ENCODE assay signal across 13 cellular contexts in the genomic region with DNA sequence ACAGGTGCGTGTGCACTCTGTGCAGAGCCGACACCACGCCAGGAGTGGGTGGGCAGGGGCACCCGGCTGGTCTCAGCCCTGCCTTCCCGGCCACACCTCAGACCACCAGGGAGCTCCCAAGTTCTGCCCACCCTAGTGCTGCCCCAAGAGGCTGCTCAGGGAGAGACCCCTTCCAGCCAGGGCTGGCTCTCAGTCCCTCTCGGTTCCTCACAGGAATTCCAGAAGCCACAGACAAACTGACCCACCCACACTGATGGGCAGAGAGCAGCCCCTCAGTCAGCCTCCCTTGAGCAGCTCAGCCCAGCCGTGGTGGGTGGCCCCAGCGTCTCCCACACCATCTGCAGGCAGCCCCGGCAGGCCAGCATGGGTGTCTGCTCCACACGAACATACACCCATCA. TPM values are rescaled to one million over a fixed set of nuclear protein-coding genes. Genes with fewer than 3 reads are reported as not detected.
A peak's percentile ranks its signal among the peaks of the same experiment; 100 is the strongest.
DNase-seq lines count a peak whose midpoint lies in the region; ATAC-seq and TF ChIP-seq lines count a peak whose summit lies in the region.
"Had no signal": no experiment of that assay in that cellular context is flagged by ENCODE, and none has a peak within 500 bp of the region (broad histone marks: within the 10 kb centered on the region; RNA-seq: fewer than 3 reads in every experiment).

No MANE protein-coding gene starts in this region.

- no peak for TF ChIP-seq CTCF in activated CD8-positive, alpha-beta T cell treated with anti-CD3 and anti-CD28 coated beads for 36 hours (IDR thresholded peaks at IDR 0.05)
- TF ChIP-seq CTCF in RWPE2 (IDR thresholded peaks at IDR 0.05; ENCODE audit: poor library complexity, severe bottlenecking) (no peak), sigmoid colon (IDR thresholded peaks at IDR 0.05) (no peak)

- H3K36me3 ChIP-seq in RWPE2 (ENCODE audit: low read depth) (0 out of 2 replicates have a peak, but pooled peaks cover 3% of the 10 kb centered on the region), sigmoid colon (peaks cover 0 to 20% (median 9%) of the 10 kb centered on the region in 4 donors)
- H3K36me3 ChIP-seq: cardiac muscle cell had no signal

- H3K4me3 ChIP-seq in RWPE2 (ENCODE audit: severe bottlenecking) (no peak overlapping the region), sigmoid colon (no peak overlapping the region)
- H3K4me3 ChIP-seq: cardiac muscle cell had no signal

- H3K9me3 ChIP-seq in RWPE2 (ENCODE audit: severe bottlenecking) (no peaks in the 10 kb centered on the region), sigmoid colon (no peaks in the 10 kb centered on the region)

- POLR2A ChIA-PET in activated CD8-positive, alpha-beta T cell treated with anti-CD3 and anti-CD28 coated beads, Interleukin-2, amount 10 ng/mL, durations not matched to agents 7 days and 5 days (lab: Charles Lee) = no interaction called here
- POLR2A ChIA-PET in activated CD8-positive, alpha-beta T cell treated with anti-CD3 and anti-CD28 coated beads for 36 hours (lab: Charles Lee) = no interaction called here

- no peak overlapping the region for H3K27ac ChIP-seq in RWPE2 (ENCODE audit: poor library complexity, severe bottlenecking)
- H3K27ac ChIP-seq in sigmoid colon = no peak overlapping the region
- H3K27ac ChIP-seq: cardiac muscle cell had no signal

- H3K4me3 Mint-ChIP-seq in activated CD8-positive, alpha-beta T cell treated with anti-CD3 and anti-CD28 coated beads, Interleukin-2, amount 10 ng/mL, durations not matched to agents 7 days and 5 days = no peak overlapping the region
- no peak overlapping the region for H3K4me3 Mint-ChIP-seq in activated CD8-positive, alpha-beta T cell treated with anti-CD3 and anti-CD28 coated beads for 36 hours
- H3K4me3 Mint-ChIP-seq: activated naive CD4-positive, alpha-beta T cell treated with anti-CD3 and anti-CD28 coated beads for 36 hours; naive B cell; stimulated activated naive CD8-positive, alpha-beta T cell treated with anti-CD3 and anti-CD28 coated beads, Interleukin-15, amount 100 ng/mL, for 72 hours had no signal

- H3K27ac Mint-ChIP-seq in activated CD8-positive, alpha-beta T cell treated with anti-CD3 and anti-CD28 coated beads, Interleukin-2, amount 10 ng/mL, durations not matched to agents 7 days and 5 days = no peak overlapping the region
- no peak overlapping the region for H3K27ac Mint-ChIP-seq in activated CD8-positive, alpha-beta T cell treated with anti-CD3 and anti-CD28 coated beads for 36 hours
- H3K27ac Mint-ChIP-seq: activated naive CD4-positive, alpha-beta T cell treated with anti-CD3 and anti-CD28 coated beads for 36 hours had no signal

- H3K27me3 Mint-ChIP-seq in activated CD8-positive, alpha-beta T cell treated with anti-CD3 and anti-CD28 coated beads, Interleukin-2, amount 10 ng/mL, durations not matched to agents 7 days and 5 days (ENCODE audit: low read depth) = no peaks in the 10 kb centered on the region
- H3K27me3 Mint-ChIP-seq in activated CD8-positive, alpha-beta T cell treated with anti-CD3 and anti-CD28 coated beads for 36 hours = no peaks in the 10 kb centered on the region
- H3K27me3 Mint-ChIP-seq: naive B cell; stimulated activated naive CD8-positive, alpha-beta T cell treated with anti-CD3 and anti-CD28 coated beads, Interleukin-15, amount 100 ng/mL, for 72 hours had no signal

- H3K27me3 ChIP-seq in RWPE2 (ENCODE audit: insufficient read depth, poor library complexity, severe bottlenecking) (no peaks in the 10 kb centered on the region), sigmoid colon (no peaks in the 10 kb centered on the region)
- H3K27me3 ChIP-seq: cardiac muscle cell had no signal

- intact Hi-C loops in activated CD8-positive, alpha-beta T cell treated with anti-CD3 and anti-CD28 coated beads for 36 hours (cut with micrococcal nuclease) = no loop called here
- intact Hi-C loops in sigmoid colon (cut with DNase I) = no loop called here
- intact Hi-C loops in left colon (cut with DNase I, micrococcal nuclease) = no loop called here

- H3K36me3 Mint-ChIP-seq in activated CD8-positive, alpha-beta T cell treated with anti-CD3 and anti-CD28 coated beads, Interleukin-2, amount 10 ng/mL, durations not matched to agents 7 days and 5 days (ENCODE audit: low read depth) = peaks cover 5% of the 10 kb centered on the region
- H3K36me3 Mint-ChIP-seq in activated CD8-positive, alpha-beta T cell treated with anti-CD3 and anti-CD28 coated beads for 36 hours (ENCODE audit: low read depth) = peaks cover 10% of the 10 kb centered on the region

- TF ChIP-seq POLR2A in sigmoid colon (IDR thresholded peaks at IDR 0.05) = no peak

- peaks cover 3% of the 10 kb centered on the region for H3K4me1 Mint-ChIP-seq in activated CD8-positive, alpha-beta T cell treated with anti-CD3 and anti-CD28 coated beads, Interleukin-2, amount 10 ng/mL, durations not matched to agents 7 days and 5 days (ENCODE audit: low read depth)
- H3K4me1 Mint-ChIP-seq in activated CD8-positive, alpha-beta T cell treated with anti-CD3 and anti-CD28 coated beads for 36 hours (ENCODE audit: low read depth) = no peaks in the 10 kb centered on the region
- H3K4me1 Mint-ChIP-seq: stimulated activated naive CD8-positive, alpha-beta T cell treated with anti-CD3 and anti-CD28 coated beads, Interleukin-15, amount 100 ng/mL, for 72 hours had no signal

- ATAC-seq in activated CD8-positive, alpha-beta T cell treated with anti-CD3 and anti-CD28 coated beads, Interleukin-2, amount 10 ng/mL, durations not matched to agents 7 days and 5 days = no peak
- no peak for ATAC-seq in activated CD8-positive, alpha-beta T cell treated with anti-CD3 and anti-CD28 coated beads for 36 hours
- ATAC-seq in RWPE2 (ENCODE audit: low read depth) (peak; percentile 24), left colon (no peak), HG03520 (IDR thresholded peaks at IDR 0.05; ENCODE audit: unreplicated experiment) (no peak), HG03457 (IDR thresholded peaks at IDR 0.05; ENCODE audit: unreplicated experiment) (no peak)
- ATAC-seq: stimulated activated naive CD8-positive, alpha-beta T cell treated with anti-CD3 and anti-CD28 coated beads, Interleukin-15, amount 100 ng/mL, for 72 hours had no signal

- 72 to 75% methylated on average over 10 of the region's 10 CpGs for WGBS in sigmoid colon, 2 donors

- DNase-seq in activated CD8-positive, alpha-beta T cell treated with anti-CD3 and anti-CD28 coated beads, Interleukin-2, amount 10 ng/mL, durations not matched to agents 7 days and 5 days = peak; percentile 11
- no peak for DNase-seq in activated CD8-positive, alpha-beta T cell treated with anti-CD3 and anti-CD28 coated beads for 36 hours
- DNase-seq in RWPE2 (ENCODE audit: low spot score) (no peak), iPS-NIHi7 (ENCODE audit: extremely low spot score) (peak; percentile 32), sigmoid colon (peak; percentile 55), left colon (no peak)
- DNase-seq: naive B cell; NCI-H2029 treated with DMSO at 0.1 percent for 48 hours; stimulated activated naive CD8-positive, alpha-beta T cell treated with anti-CD3 and anti-CD28 coated beads, Interleukin-15, amount 100 ng/mL, for 72 hours had no signal

- peaks cover 8% of the 10 kb centered on the region for H3K9me3 Mint-ChIP-seq in activated CD8-positive, alpha-beta T cell treated with anti-CD3 and anti-CD28 coated beads, Interleukin-2, amount 10 ng/mL, durations not matched to agents 7 days and 5 days (ENCODE audit: insufficient read depth)
- H3K9me3 Mint-ChIP-seq in activated CD8-positive, alpha-beta T cell treated with anti-CD3 and anti-CD28 coated beads for 36 hours = peaks cover 10% of the 10 kb centered on the region

- CTCF ChIA-PET in activated CD8-positive, alpha-beta T cell treated with anti-CD3 and anti-CD28 coated beads, Interleukin-2, amount 10 ng/mL, durations not matched to agents 7 days and 5 days (lab: Charles Lee) = no interaction called here
- CTCF ChIA-PET in activated CD8-positive, alpha-beta T cell treated with anti-CD3 and anti-CD28 coated beads for 36 hours (lab: Charles Lee) = no interaction called here

- H3K4me1 ChIP-seq in RWPE2 (ENCODE audit: insufficient read depth, poor library complexity, severe bottlenecking) = no peaks in the 10 kb centered on the region
- H3K4me1 ChIP-seq in sigmoid colon = no peaks in the 10 kb centered on the region

- TF ChIP-seq EP300 in sigmoid colon (IDR thresholded peaks at IDR 0.05) = no peak

RNA-seq across cellular contexts. Expression of a gene that starts 33.8 kb away (rescaled TPM):
- 1 to 10 TPM; 4.4 to 5.7 TPM for total RNA-seq in activated CD8-positive, alpha-beta T cell treated with anti-CD3 and anti-CD28 coated beads, Interleukin-2, amount 10 ng/mL, durations not matched to agents 7 days and 5 days
- 1 to 10 TPM in 1 of 2 experiments, under 1 TPM in 1; 0.83 to 1.2 TPM for total RNA-seq in activated CD8-positive, alpha-beta T cell treated with anti-CD3 and anti-CD28 coated beads for 36 hours
- total RNA-seq in sigmoid colon (10 to 100 TPM in 3 of 4 donors, 1 to 10 TPM in 1; 7.2 to 30.7 (median 23.7) TPM), left colon (10 to 100 TPM; 10.4 to 20.0 TPM)
- 10 to 100 TPM in 1 of 3 donors, 1 to 10 TPM in 2; 3.0 to 15.8 (median 7.2) TPM for polyA plus RNA-seq in sigmoid colon

Comparison
In these comparisons a context has a peak if more than half of its experiments do, and no peak if none do; other contexts are left out.
1. DNase-seq: peak in activated CD8-positive, alpha-beta T cell treated with anti-CD3 and anti-CD28 coated beads, Interleukin-2, amount 10 ng/mL, durations not matched to agents 7 days and 5 days (single experiment), iPS-NIHi7 (single experiment) and sigmoid colon (single experiment); none in activated CD8-positive, alpha-beta T cell treated with anti-CD3 and anti-CD28 coated beads for 36 hours (single experiment), RWPE2 (single experiment) and left colon (0 of 2).